In the genomic region with DNA sequence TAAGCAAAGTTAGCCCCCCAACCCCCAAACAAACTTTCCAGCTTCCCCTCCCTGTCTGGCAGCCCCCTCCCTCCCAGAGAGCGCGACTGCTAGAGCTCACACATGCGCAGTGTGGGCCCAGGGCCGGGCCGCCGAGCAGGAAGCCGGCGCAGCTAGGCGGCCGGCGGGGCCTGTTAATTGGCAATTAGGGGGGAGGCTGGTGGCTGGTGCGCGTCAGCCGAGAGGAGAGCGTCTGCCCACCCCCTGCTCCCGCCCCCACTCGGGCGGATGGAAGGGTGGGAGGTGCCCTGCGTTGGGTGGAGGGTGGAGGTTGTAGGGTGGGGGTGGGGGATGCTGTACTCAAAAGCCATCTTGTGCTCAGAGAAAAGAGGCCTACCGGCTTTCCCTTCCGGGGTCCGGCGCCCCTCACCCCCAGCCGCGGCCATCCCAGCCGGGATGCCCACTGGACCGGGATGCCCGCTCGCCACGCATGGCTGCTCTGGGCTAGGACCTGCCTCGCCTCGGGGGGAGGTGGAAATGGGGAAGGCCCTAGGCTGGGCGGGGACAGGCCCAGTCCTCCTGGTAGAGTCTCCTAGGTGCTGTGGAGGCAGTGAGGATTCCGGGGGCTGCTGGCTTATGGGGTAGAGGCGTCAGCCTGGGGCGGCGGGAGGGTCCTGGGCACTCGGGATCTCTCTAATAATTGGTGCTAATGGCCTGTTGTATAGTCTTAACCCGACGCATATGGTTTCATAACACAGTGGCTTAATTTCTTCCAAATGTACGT, we compare ENCODE assay signal across 1 cellular context.
TF ChIP-seq lines count a peak whose summit lies in the region.

No MANE protein-coding gene starts in this region.

TF ChIP-seq in HepG2, 621 proteins besides CTCF, POLR2A, EP300 and RAD21 (continued from another document and continues in another):
- TF ChIP-seq, protein P1, sequence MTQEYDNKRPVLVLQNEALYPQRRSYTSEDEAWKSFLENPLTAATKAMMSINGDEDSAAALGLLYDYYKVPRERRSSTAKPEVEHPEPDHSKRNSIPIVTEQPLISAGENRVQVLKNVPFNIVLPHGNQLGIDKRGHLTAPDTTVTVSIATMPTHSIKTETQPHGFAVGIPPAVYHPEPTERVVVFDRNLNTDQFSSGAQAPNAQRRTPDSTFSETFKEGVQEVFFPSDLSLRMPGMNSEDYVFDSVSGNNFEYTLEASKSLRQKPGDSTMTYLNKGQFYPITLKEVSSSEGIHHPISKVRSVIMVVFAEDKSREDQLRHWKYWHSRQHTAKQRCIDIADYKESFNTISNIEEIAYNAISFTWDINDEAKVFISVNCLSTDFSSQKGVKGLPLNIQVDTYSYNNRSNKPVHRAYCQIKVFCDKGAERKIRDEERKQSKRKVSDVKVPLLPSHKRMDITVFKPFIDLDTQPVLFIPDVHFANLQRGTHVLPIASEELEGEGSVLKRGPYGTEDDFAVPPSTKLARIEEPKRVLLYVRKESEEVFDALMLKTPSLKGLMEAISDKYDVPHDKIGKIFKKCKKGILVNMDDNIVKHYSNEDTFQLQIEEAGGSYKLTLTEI (CRISPR knock-in tag; conservative IDR thresholded peaks at IDR 0.05) = no peak
- TF ChIP-seq LCORL (IDR thresholded peaks at IDR 0.05) (no peak), LCORL (CRISPR knock-in tag; IDR thresholded peaks at IDR 0.05) (no peak), ATAD3A (CRISPR knock-in tag; IDR thresholded peaks at IDR 0.05) (no peak), ZNF557 (CRISPR knock-in tag; IDR thresholded peaks at IDR 0.05) (no peak), ZFY (CRISPR knock-in tag; IDR thresholded peaks at IDR 0.05) (peak; percentile 49; the same call in 1 of the 2 replicates), ZNF562 (CRISPR knock-in tag; IDR thresholded peaks at IDR 0.05; ENCODE audit: borderline replicate concordance) (no peak), MEF2D (CRISPR knock-in tag; IDR thresholded peaks at IDR 0.05) (no peak), ZNF772 (CRISPR knock-in tag; IDR thresholded peaks at IDR 0.05) (0 out of 2 replicates have a peak, but pooled peaks have one; percentile 23), HMGXB3 (CRISPR knock-in tag; IDR thresholded peaks at IDR 0.05; ENCODE audit: borderline replicate concordance) (no peak), ZNF224 (CRISPR knock-in tag; IDR thresholded peaks at IDR 0.05) (no peak), ZNF724P (CRISPR knock-in tag; IDR thresholded peaks at IDR 0.05; ENCODE audit: borderline replicate concordance) (no peak), ATF1 (CRISPR knock-in tag; IDR thresholded peaks at IDR 0.05) (no peak), GPN1 (CRISPR knock-in tag; IDR thresholded peaks at IDR 0.05; ENCODE audit: borderline replicate concordance) (no peak), TEAD3 (CRISPR knock-in tag; optimal IDR thresholded peaks at IDR 0.05; ENCODE audit: borderline replicate concordance) (no peak), ELF3 (CRISPR knock-in tag; IDR thresholded peaks at IDR 0.05) (0 out of 2 replicates have a peak, but pooled peaks have one; percentile 15), SP5 (CRISPR knock-in tag; IDR thresholded peaks at IDR 0.05; ENCODE audit: borderline replicate concordance, low read depth) (no peak), ZNF138 (CRISPR knock-in tag; IDR thresholded peaks at IDR 0.05; ENCODE audit: low read depth) (no peak), KDM2A (CRISPR knock-in tag; IDR thresholded peaks at IDR 0.05; ENCODE audit: borderline replicate concordance, low read depth) (no peak; the same call in 1 of the 2 replicates), SALL1 (CRISPR knock-in tag; IDR thresholded peaks at IDR 0.05) (no peak), SPEN (CRISPR knock-in tag; IDR thresholded peaks at IDR 0.05; ENCODE audit: low read depth) (no peak; the same call in 1 of the 2 replicates), SMYD3 (CRISPR knock-in tag; IDR thresholded peaks at IDR 0.05) (no peak), BORCS8-MEF2B (CRISPR knock-in tag; IDR thresholded peaks at IDR 0.05) (no peak), THAP8 (CRISPR knock-in tag; IDR thresholded peaks at IDR 0.05; ENCODE audit: borderline replicate concordance) (no peak), ZNF563 (CRISPR knock-in tag; IDR thresholded peaks at IDR 0.05) (no peak), PHF8 (CRISPR knock-in tag; IDR thresholded peaks at IDR 0.05) (peak; percentile 62), ZFP36 (IDR thresholded peaks at IDR 0.05; ENCODE audit: borderline replicate concordance, low read depth, low read length, partially characterized antibody) (no peak), MAFG (CRISPR knock-in tag; IDR thresholded peaks at IDR 0.05) (no peak), ZNF629 (CRISPR knock-in tag; conservative IDR thresholded peaks at IDR 0.05) (no peak), ZFP91 (CRISPR knock-in tag; IDR thresholded peaks at IDR 0.05; ENCODE audit: borderline replicate concordance) (peak; percentile 22; the same call in 1 of the 2 replicates)
- TF ChIP-seq, protein P2, sequence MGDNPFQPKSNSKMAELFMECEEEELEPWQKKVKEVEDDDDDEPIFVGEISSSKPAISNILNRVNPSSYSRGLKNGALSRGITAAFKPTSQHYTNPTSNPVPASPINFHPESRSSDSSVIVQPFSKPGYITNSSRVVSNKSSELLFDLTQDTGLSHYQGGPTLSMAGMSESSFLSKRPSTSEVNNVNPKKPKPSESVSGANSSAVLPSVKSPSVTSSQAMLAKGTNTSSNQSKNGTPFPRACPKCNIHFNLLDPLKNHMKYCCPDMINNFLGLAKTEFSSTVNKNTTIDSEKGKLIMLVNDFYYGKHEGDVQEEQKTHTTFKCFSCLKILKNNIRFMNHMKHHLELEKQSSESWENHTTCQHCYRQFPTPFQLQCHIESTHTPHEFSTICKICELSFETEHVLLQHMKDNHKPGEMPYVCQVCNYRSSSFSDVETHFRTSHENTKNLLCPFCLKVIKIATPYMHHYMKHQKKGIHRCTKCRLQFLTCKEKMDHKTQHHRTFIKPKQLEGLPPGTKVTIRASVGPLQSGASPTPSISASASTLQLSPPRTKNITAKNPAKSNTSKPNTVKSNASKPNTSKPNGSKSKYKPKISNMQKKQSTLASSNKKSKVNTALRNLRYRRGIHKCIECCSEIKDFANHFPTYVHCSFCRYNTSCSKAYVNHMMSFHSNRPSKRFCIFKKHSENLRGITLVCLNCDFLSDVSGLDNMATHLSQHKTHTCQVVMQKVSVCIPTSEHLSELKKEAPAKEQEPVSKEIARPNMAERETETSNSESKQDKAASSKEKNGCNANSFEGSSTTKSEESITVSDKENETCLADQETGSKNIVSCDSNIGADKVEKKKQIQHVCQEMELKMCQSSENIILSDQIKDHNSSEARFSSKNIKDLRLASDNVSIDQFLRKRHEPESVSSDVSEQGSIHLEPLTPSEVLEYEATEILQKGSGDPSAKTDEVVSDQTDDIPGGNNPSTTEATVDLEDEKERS (CRISPR knock-in tag; IDR thresholded peaks at IDR 0.05) = no peak
- TF ChIP-seq, protein P3, sequence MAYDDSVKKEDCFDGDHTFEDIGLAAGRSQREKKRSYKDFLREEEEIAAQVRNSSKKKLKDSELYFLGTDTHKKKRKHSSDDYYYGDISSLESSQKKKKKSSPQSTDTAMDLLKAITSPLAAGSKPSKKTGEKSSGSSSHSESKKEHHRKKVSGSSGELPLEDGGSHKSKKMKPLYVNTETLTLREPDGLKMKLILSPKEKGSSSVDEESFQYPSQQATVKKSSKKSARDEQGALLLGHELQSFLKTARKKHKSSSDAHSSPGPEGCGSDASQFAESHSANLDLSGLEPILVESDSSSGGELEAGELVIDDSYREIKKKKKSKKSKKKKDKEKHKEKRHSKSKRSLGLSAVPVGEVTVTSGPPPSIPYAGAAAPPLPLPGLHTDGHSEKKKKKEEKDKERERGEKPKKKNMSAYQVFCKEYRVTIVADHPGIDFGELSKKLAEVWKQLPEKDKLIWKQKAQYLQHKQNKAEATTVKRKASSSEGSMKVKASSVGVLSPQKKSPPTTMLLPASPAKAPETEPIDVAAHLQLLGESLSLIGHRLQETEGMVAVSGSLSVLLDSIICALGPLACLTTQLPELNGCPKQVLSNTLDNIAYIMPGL (CRISPR knock-in tag; IDR thresholded peaks at IDR 0.05; ENCODE audit: borderline replicate concordance in 1 of 2, low read depth in 1 of 2) = peak in 1 of 2 experiments; percentile 48; a peak in 1 of 4 replicates
- TF ChIP-seq, protein P4, sequence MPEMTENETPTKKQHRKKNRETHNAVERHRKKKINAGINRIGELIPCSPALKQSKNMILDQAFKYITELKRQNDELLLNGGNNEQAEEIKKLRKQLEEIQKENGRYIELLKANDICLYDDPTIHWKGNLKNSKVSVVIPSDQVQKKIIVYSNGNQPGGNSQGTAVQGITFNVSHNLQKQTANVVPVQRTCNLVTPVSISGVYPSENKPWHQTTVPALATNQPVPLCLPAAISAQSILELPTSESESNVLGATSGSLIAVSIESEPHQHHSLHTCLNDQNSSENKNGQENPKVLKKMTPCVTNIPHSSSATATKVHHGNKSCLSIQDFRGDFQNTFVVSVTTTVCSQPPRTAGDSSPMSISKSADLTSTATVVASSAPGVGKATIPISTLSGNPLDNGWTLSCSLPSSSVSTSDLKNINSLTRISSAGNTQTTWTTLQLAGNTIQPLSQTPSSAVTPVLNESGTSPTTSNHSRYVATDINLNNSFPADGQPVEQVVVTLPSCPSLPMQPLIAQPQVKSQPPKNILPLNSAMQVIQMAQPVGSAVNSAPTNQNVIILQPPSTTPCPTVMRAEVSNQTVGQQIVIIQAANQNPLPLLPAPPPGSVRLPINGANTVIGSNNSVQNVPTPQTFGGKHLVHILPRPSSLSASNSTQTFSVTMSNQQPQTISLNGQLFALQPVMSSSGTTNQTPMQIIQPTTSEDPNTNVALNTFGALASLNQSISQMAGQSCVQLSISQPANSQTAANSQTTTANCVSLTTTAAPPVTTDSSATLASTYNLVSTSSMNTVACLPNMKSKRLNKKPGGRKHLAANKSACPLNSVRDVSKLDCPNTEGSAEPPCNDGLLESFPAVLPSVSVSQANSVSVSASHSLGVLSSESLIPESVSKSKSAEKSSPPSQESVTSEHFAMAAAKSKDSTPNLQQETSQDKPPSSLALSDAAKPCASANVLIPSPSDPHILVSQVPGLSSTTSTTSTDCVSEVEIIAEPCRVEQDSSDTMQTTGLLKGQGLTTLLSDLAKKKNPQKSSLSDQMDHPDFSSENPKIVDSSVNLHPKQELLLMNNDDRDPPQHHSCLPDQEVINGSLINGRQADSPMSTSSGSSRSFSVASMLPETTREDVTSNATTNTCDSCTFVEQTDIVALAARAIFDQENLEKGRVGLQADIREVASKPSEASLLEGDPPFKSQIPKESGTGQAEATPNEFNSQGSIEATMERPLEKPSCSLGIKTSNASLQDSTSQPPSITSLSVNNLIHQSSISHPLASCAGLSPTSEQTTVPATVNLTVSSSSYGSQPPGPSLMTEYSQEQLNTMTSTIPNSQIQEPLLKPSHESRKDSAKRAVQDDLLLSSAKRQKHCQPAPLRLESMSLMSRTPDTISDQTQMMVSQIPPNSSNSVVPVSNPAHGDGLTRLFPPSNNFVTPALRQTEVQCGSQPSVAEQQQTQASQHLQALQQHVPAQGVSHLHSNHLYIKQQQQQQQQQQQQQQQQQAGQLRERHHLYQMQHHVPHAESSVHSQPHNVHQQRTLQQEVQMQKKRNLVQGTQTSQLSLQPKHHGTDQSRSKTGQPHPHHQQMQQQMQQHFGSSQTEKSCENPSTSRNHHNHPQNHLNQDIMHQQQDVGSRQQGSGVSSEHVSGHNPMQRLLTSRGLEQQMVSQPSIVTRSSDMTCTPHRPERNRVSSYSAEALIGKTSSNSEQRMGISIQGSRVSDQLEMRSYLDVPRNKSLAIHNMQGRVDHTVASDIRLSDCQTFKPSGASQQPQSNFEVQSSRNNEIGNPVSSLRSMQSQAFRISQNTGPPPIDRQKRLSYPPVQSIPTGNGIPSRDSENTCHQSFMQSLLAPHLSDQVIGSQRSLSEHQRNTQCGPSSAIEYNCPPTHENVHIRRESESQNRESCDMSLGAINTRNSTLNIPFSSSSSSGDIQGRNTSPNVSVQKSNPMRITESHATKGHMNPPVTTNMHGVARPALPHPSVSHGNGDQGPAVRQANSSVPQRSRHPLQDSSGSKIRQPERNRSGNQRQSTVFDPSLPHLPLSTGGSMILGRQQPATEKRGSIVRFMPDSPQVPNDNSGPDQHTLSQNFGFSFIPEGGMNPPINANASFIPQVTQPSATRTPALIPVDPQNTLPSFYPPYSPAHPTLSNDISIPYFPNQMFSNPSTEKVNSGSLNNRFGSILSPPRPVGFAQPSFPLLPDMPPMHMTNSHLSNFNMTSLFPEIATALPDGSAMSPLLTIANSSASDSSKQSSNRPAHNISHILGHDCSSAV (CRISPR knock-in tag; IDR thresholded peaks at IDR 0.05; ENCODE audit: borderline replicate concordance) = no peak
